8 cellular contexts compared by ENCODE assay signal in genomic region chr22:37199103-37199838, GRCh38. TPM values are rescaled to one million over a fixed set of nuclear protein-coding genes. Genes with fewer than 3 reads are reported as not detected.
DNase-seq lines count a peak whose midpoint lies in the region; ATAC-seq, FAIRE-seq and TF ChIP-seq lines count a peak whose summit lies in the region.

No MANE protein-coding gene starts in this region.

- in situ Hi-C loops in ACHN (cut with HindIII; ENCODE audit: low pct_ligation_motif_present, low pct_unique_long_range_greater_than_20kb, low sequenced_read_pairs), result no loop called here

- no peak for FAIRE-seq in bronchial epithelial cell (lab: Jason Lieb, UNC)
- FAIRE-seq in small intestine (lab: Jason Lieb, UNC), result no peak

- DNase-seq in ACHN (peak; percentile 95), NCI-H2171 treated with DMSO at 0.1 percent for 48 hours (lab: John Stamatoyannopoulos, UW) (peak; percentile 99), bronchial epithelial cell (ENCODE audit: low read depth) (peak; percentile 91), iPS-NIHi11 (ENCODE audit: low spot score) (peak; percentile 99), small intestine (peak; percentile 97)

- peak; percentile 97 for TF ChIP-seq CTCF in VCaP (conservative IDR thresholded peaks at IDR 0.05)
- TF ChIP-seq CTCF in bronchial epithelial cell (IDR thresholded peaks at IDR 0.05; ENCODE audit: insufficient read depth, low read length, severe bottlenecking), result peak; percentile 96

- no peaks in the 10 kb centered on the region for H3K36me3 ChIP-seq in bronchial epithelial cell (ENCODE audit: control insufficient read depth, insufficient read depth, low read length)
- H3K36me3 ChIP-seq in small intestine (ENCODE audit: control insufficient read depth in 2 of 2, insufficient read depth in 2 of 2, low read length in 2 of 2), result no peaks in the 10 kb centered on the region

- peak overlapping the region; percentile 93 for H3K27ac ChIP-seq in VCaP
- peak overlapping the region; percentile 91 to 97 for H3K27ac ChIP-seq in small intestine (ENCODE audit: low read depth in 1 of 2, low read length in 1 of 2)

- WGBS in small intestine, 3 donors, result 0 to 1% (median 0%) methylated on average over 58 to 62 of the region's 62 CpGs

- no peaks in the 10 kb centered on the region for H3K27me3 ChIP-seq in bronchial epithelial cell (ENCODE audit: control insufficient read depth, insufficient read depth, low read length)
- no peaks in the 10 kb centered on the region for H3K27me3 ChIP-seq in small intestine (ENCODE audit: control insufficient read depth in 2 of 2, insufficient read depth in 2 of 2, low read length in 2 of 2)

- H3K9me3 ChIP-seq in small intestine (ENCODE audit: control insufficient read depth, low read depth), result no peaks in the 10 kb centered on the region

- H3K4me3 ChIP-seq in bronchial epithelial cell (ENCODE audit: low read depth, low read length), result peak overlapping the region; percentile 57
- H3K4me3 ChIP-seq in small intestine (ENCODE audit: low read depth in 1 of 2, low read length in 2 of 2), result peak overlapping the region; percentile 39 to 73

- peak; percentile 90 for ATAC-seq in GM18868 (IDR thresholded peaks at IDR 0.05; ENCODE audit: unreplicated experiment)
- ATAC-seq in HG03108 (IDR thresholded peaks at IDR 0.05; ENCODE audit: unreplicated experiment), result peak; percentile 82

- H3K4me1 ChIP-seq in small intestine (ENCODE audit: control insufficient read depth in 2 of 2, insufficient read depth in 1 of 2, low read depth in 1 of 2, low read length in 1 of 2), result peaks cover 9% of the 10 kb centered on the region in 2 donors

RNA-seq across cellular contexts. Expression of gene C1QTNF6, which starts 11.2 kb away (rescaled TPM):
- 2.9 and 4.1 TPM in 2 replicates for total RNA-seq in bronchial epithelial cell
- 1 to 10 TPM; 2.4 to 3.6 (median 2.6) TPM for polyA plus RNA-seq in small intestine

RNA-seq across cellular contexts. Expression of gene SSTR3, which starts 13.0 kb away (rescaled TPM):
- total RNA-seq in bronchial epithelial cell, result not detected in 2 replicates
- under 1 TPM in 1 of 3 donors, not detected in 2; 0.09 TPM for polyA plus RNA-seq in small intestine

RNA-seq across cellular contexts. Expression of gene RAC2, which starts 44.8 kb away (rescaled TPM):
- total RNA-seq in bronchial epithelial cell, result 2.6 and 6.3 TPM in 2 replicates
- polyA plus RNA-seq in small intestine, result 10 to 100 TPM; 12.1 to 41.1 (median 29.3) TPM

RNA-seq across cellular contexts. Expression of gene IL2RB, which starts 49.6 kb away (rescaled TPM):
- not detected in 2 replicates for total RNA-seq in bronchial epithelial cell
- polyA plus RNA-seq in small intestine, result 1 to 10 TPM; 1.0 to 1.6 (median 1.6) TPM

Comparison
In these comparisons a context has a peak if more than half of its experiments do, and no peak if none do; other contexts are left out.
1. Peak in every context shown above with its lines: DNase-seq, ATAC-seq, H3K4me3 ChIP-seq and H3K27ac ChIP-seq.